Comparison of ENCODE assay signal across 1 cellular context in genomic region chr12:68559984-68560822, GRCh38.
TF ChIP-seq lines count a peak whose summit lies in the region.

No MANE protein-coding gene starts in this region.

TF ChIP-seq in GM23338, 12 proteins besides CTCF, POLR2A, EP300 and RAD21 (continued from another document):
- TF ChIP-seq ZNF462 (CRISPR knock-in tag; IDR thresholded peaks at IDR 0.05) (no peak), ETS1 (IDR thresholded peaks at IDR 0.05) (no peak), EZH2 (IDR thresholded peaks at IDR 0.05; ENCODE audit: low read depth, unreplicated experiment) (no peak)
